Comparison of ENCODE assay signal across 12 cellular contexts in genomic region chr17:78417531-78417909, GRCh38. TPM values are rescaled to one million over a fixed set of nuclear protein-coding genes. Genes with fewer than 3 reads are reported as not detected.
DNase-seq lines count a peak whose midpoint lies in the region; ATAC-seq, FAIRE-seq and TF ChIP-seq lines count a peak whose summit lies in the region.
"Had no signal": no experiment of that assay in that cellular context is flagged by ENCODE, and none has a peak within 500 bp of the region (broad histone marks: within the 10 kb centered on the region; RNA-seq: fewer than 3 reads in every experiment).

No MANE protein-coding gene starts in this region.

- DNase-seq in RWPE2 (ENCODE audit: low spot score) (peak; percentile 57), endothelial cell of umbilical vein (ENCODE audit: low read depth, low spot score) (no peak), erythroblast (lab: John Stamatoyannopoulos, UW) (no peak)
- no peak for DNase-seq in CD8-positive, alpha-beta memory T cell
- DNase-seq: activated naive CD8-positive, alpha-beta T cell treated with anti-CD3 and anti-CD28 coated beads, Interleukin-2, amount 50 U/mL, for 24 hours; COR-L47; occipital lobe; WERI-Rb-1 had no signal

- peaks cover 22% of the 10 kb centered on the region for H3K79me2 ChIP-seq in endothelial cell of umbilical vein (ENCODE audit: control insufficient read depth, insufficient read depth, low read length)
- peaks cover 3% of the 10 kb centered on the region for H3K79me2 ChIP-seq in parathyroid adenoma

- H3K9me3 ChIP-seq in BLaER1 treated with 17β-estradiol and CSF1 and Interleukin-3, amounts not matched to agents 10 nM and 100 nM (replicated peaks in 1 of 11) = no peaks in the 10 kb centered on the region
- no peaks in the 10 kb centered on the region for H3K9me3 ChIP-seq in RWPE2 (ENCODE audit: severe bottlenecking)
- H3K9me3 ChIP-seq in endothelial cell of umbilical vein (replicated peaks; ENCODE audit: control insufficient read depth, insufficient read depth, low read length) = no peaks in the 10 kb centered on the region
- H3K9me3 ChIP-seq in parathyroid adenoma (ENCODE audit: control insufficient read depth, low read length) = no peaks in the 10 kb centered on the region
- no peaks in the 10 kb centered on the region for H3K9me3 ChIP-seq in CD8-positive, alpha-beta memory T cell (ENCODE audit: low read length)

- POLR2A ChIA-PET in endothelial cell of umbilical vein (lab: Charles Lee) = interaction anchor here (1.8 kb wide), 1 partner anchor 58 kb away, joined by 11 read pairs; the partner anchor contains the start of gene SOCS3
- POLR2A ChIA-PET in CD8-positive, alpha-beta memory T cell (lab: Charles Lee) = no interaction called here

- H3K4me3 Mint-ChIP-seq in CD8-positive, alpha-beta memory T cell = peak overlapping the region in 1 of 7 donors; percentile 65
- H3K4me3 Mint-ChIP-seq: activated naive CD8-positive, alpha-beta T cell treated with anti-CD3 and anti-CD28 coated beads, Interleukin-2, amount 50 U/mL, for 24 hours had no signal

- H3K27me3 Mint-ChIP-seq in CD8-positive, alpha-beta memory T cell = no peaks in the 10 kb centered on the region
- H3K27me3 Mint-ChIP-seq: activated naive CD8-positive, alpha-beta T cell treated with anti-CD3 and anti-CD28 coated beads, Interleukin-2, amount 50 U/mL, for 24 hours had no signal

- peaks cover 4 to 77% (median 29%) of the 10 kb centered on the region in 11 experiments; a peak in 16 of 22 replicates for H4K20me1 ChIP-seq in BLaER1 treated with 17β-estradiol and CSF1 and Interleukin-3, amounts not matched to agents 10 nM and 100 nM
- no peaks in the 10 kb centered on the region for H4K20me1 ChIP-seq in endothelial cell of umbilical vein (replicated peaks; ENCODE audit: control insufficient read depth, extremely low read depth, insufficient read depth, low read length)

- peaks cover 45 to 70% (median 51%) of the 10 kb centered on the region in 3 donors for H3K4me1 Mint-ChIP-seq in CD8-positive, alpha-beta memory T cell

- FAIRE-seq in endothelial cell of umbilical vein (lab: Jason Lieb, UNC) = no peak

- peaks cover 56 to 100% (median 76%) of the 10 kb centered on the region in 10 experiments for H3K4me1 ChIP-seq in BLaER1 treated with 17β-estradiol and CSF1 and Interleukin-3, amounts not matched to agents 10 nM and 100 nM
- H3K4me1 ChIP-seq in RWPE2 (ENCODE audit: insufficient read depth, poor library complexity, severe bottlenecking) = no peaks in the 10 kb centered on the region
- peaks cover 38% of the 10 kb centered on the region for H3K4me1 ChIP-seq in endothelial cell of umbilical vein (ENCODE audit: control insufficient read depth, extremely low read depth, insufficient read depth, low read length)
- no peaks in the 10 kb centered on the region for H3K4me1 ChIP-seq in parathyroid adenoma
- peaks cover 53% of the 10 kb centered on the region for H3K4me1 ChIP-seq in CD8-positive, alpha-beta memory T cell (ENCODE audit: insufficient read depth, low read length)

- no peaks in the 10 kb centered on the region for H3K9me1 ChIP-seq in endothelial cell of umbilical vein (replicated peaks; ENCODE audit: control insufficient read depth, extremely low read depth, insufficient read depth, low read length)

- intact Hi-C loops in endothelial cell of umbilical vein (cut with micrococcal nuclease) = no loop called here

- no peak overlapping the region for H2AFZ ChIP-seq in endothelial cell of umbilical vein (ENCODE audit: low read depth, low read length)
- no peak overlapping the region for H2AFZ ChIP-seq in parathyroid adenoma

- no TSS peak for BruUV-seq in endothelial cell of umbilical vein (replicated peaks; lab: Mats Ljungman, UMichigan)

- no peaks in the 10 kb centered on the region for H3K9me3 Mint-ChIP-seq in CD8-positive, alpha-beta memory T cell
- H3K9me3 Mint-ChIP-seq: activated naive CD8-positive, alpha-beta T cell treated with anti-CD3 and anti-CD28 coated beads, Interleukin-2, amount 50 U/mL, for 24 hours had no signal

- H3K27me3 ChIP-seq in BLaER1 treated with 17β-estradiol and CSF1 and Interleukin-3, amounts not matched to agents 10 nM and 100 nM = no peaks in the 10 kb centered on the region
- H3K27me3 ChIP-seq in RWPE2 (ENCODE audit: insufficient read depth, poor library complexity, severe bottlenecking) (no peaks in the 10 kb centered on the region), endothelial cell of umbilical vein (ENCODE audit: control insufficient read depth in 2 of 2, insufficient read depth in 2 of 2, low read length in 2 of 2) (no peaks in the 10 kb centered on the region), parathyroid adenoma (ENCODE audit: control insufficient read depth, insufficient read depth, low read length) (no peaks in the 10 kb centered on the region)
- no peaks in the 10 kb centered on the region for H3K27me3 ChIP-seq in CD8-positive, alpha-beta memory T cell (ENCODE audit: insufficient read depth, low read length, poor library complexity, severe bottlenecking)

- no peak for ATAC-seq in RWPE2 (ENCODE audit: low read depth)
- no peak for ATAC-seq in HG03469 (IDR thresholded peaks at IDR 0.05; ENCODE audit: unreplicated experiment)
- no peak for ATAC-seq in GM21360 (IDR thresholded peaks at IDR 0.05; ENCODE audit: unreplicated experiment)
- ATAC-seq: activated naive CD8-positive, alpha-beta T cell treated with anti-CD3 and anti-CD28 coated beads, Interleukin-2, amount 50 U/mL, for 24 hours had no signal

- H3K4me3 ChIP-seq in BLaER1 treated with 17β-estradiol and CSF1 and Interleukin-3, amounts not matched to agents 10 nM and 100 nM = peak overlapping the region in 2 of 10 experiments; percentile 31 to 55; a peak in 3 of 20 replicates
- no peak overlapping the region for H3K4me3 ChIP-seq in RWPE2 (ENCODE audit: severe bottlenecking)
- H3K4me3 ChIP-seq in endothelial cell of umbilical vein (replicated peaks in 1 of 3; ENCODE audit: insufficient read depth in 1 of 3, low read depth in 1 of 3, low read length in 3 of 3) = no peak overlapping the region
- no peak overlapping the region for H3K4me3 ChIP-seq in parathyroid adenoma (ENCODE audit: low read depth, low read length)
- no peak overlapping the region for H3K4me3 ChIP-seq in CD8-positive, alpha-beta memory T cell (ENCODE audit: low read length)

- dilution Hi-C loops in endothelial cell of umbilical vein (cut with MboI; ENCODE audit: extremely low pct_ligation_motif_present, low sequenced_read_pairs) = no loop called here

- TF ChIP-seq POLR2A in endothelial cell of umbilical vein (IDR thresholded peaks at IDR 0.05; ENCODE audit: low read depth, low read length) (no peak), erythroblast (IDR thresholded peaks at IDR 0.05; ENCODE audit: low read length) (no peak)

- H3K4me2 ChIP-seq in BLaER1 treated with 17β-estradiol and CSF1 and Interleukin-3, amounts not matched to agents 10 nM and 100 nM = peak overlapping the region in 9 of 11 experiments; percentile 74 to 97 (median 90); a peak in 18 of 22 replicates
- H3K4me2 ChIP-seq in endothelial cell of umbilical vein (ENCODE audit: insufficient read depth, low read length) = no peak overlapping the region
- H3K4me2 ChIP-seq in parathyroid adenoma (ENCODE audit: low read length) = no peak overlapping the region

- peak overlapping the region in 3 of 8 donors; percentile 75 to 98 (median 84) for H3K27ac Mint-ChIP-seq in CD8-positive, alpha-beta memory T cell

- peak overlapping the region; percentile 59 to 99 (median 89); a peak in 21 of 22 replicates for H3K27ac ChIP-seq in BLaER1 treated with 17β-estradiol and CSF1 and Interleukin-3, amounts not matched to agents 10 nM and 100 nM
- H3K27ac ChIP-seq in RWPE2 (ENCODE audit: poor library complexity, severe bottlenecking) (no peak overlapping the region), endothelial cell of umbilical vein (ENCODE audit: insufficient read depth, low read depth, low read length) (peak overlapping the region; percentile 74), parathyroid adenoma (peak overlapping the region; percentile 75)
- H3K27ac ChIP-seq in CD8-positive, alpha-beta memory T cell (ENCODE audit: low read depth, low read length) = no peak overlapping the region
- H3K27ac ChIP-seq: WERI-Rb-1 had no signal

- H3K36me3 Mint-ChIP-seq in CD8-positive, alpha-beta memory T cell = peaks cover 4 to 72% (median 10%) of the 10 kb centered on the region in 3 donors

- no peak for TF ChIP-seq CTCF in RWPE2 (IDR thresholded peaks at IDR 0.05; ENCODE audit: poor library complexity, severe bottlenecking)
- TF ChIP-seq CTCF in endothelial cell of umbilical vein (IDR thresholded peaks at IDR 0.05; ENCODE audit: extremely low read depth in 1 of 2, insufficient read depth in 1 of 2, low read depth in 1 of 2, low read length in 2 of 2) = no peak
- no peak for TF ChIP-seq CTCF in parathyroid adenoma (IDR thresholded peaks at IDR 0.05)

- H3K36me3 ChIP-seq in BLaER1 treated with 17β-estradiol and CSF1 and Interleukin-3, amounts not matched to agents 10 nM and 100 nM = peaks cover 50 to 98% (median 85%) of the 10 kb centered on the region in 11 experiments
- H3K36me3 ChIP-seq in RWPE2 (ENCODE audit: low read depth) (peaks cover 79% of the 10 kb centered on the region), endothelial cell of umbilical vein (ENCODE audit: control insufficient read depth in 2 of 2, extremely low read depth in 1 of 2, insufficient read depth in 2 of 2, low read length in 2 of 2) (peaks cover 11 to 23% of the 10 kb centered on the region in 2 experiments), parathyroid adenoma (ENCODE audit: control insufficient read depth, insufficient read depth, low read length) (no peaks in the 10 kb centered on the region)
- H3K36me3 ChIP-seq in CD8-positive, alpha-beta memory T cell (ENCODE audit: insufficient read depth, low read length) = peaks cover 22% of the 10 kb centered on the region

- H3K9ac ChIP-seq in BLaER1 treated with 17β-estradiol and CSF1 and Interleukin-3, amounts not matched to agents 10 nM and 100 nM = peak overlapping the region in 10 of 11 experiments; percentile 24 to 91 (median 72); a peak in 16 of 22 replicates
- H3K9ac ChIP-seq in endothelial cell of umbilical vein (replicated peaks; ENCODE audit: extremely low read depth, insufficient read depth, low read length) = no peak overlapping the region
- no peak overlapping the region for H3K9ac ChIP-seq in parathyroid adenoma

- CTCF ChIA-PET in endothelial cell of umbilical vein (lab: Charles Lee) = interaction anchor here (0.9 to 5.2 kb wide), 16 partner anchors 12 to 167 kb away, joined by 3 to 65 read pairs (median 4); partner anchors contain the start of genes PGS1 and SOCS3
- CTCF ChIA-PET in CD8-positive, alpha-beta memory T cell (lab: Charles Lee) = interaction anchor here (2.0 kb wide), 1 partner anchor 166 kb away, joined by 6 read pairs; no protein-coding TSS in a partner anchor

RNA-seq across cellular contexts. Expression of gene PGS1, which starts 39.1 kb away (rescaled TPM):
- total RNA-seq in endothelial cell of umbilical vein = 55.6 and 66.0 TPM in 2 replicates
- polyA plus RNA-seq in endothelial cell of umbilical vein = 48.4 and 50.8 TPM in 2 replicates
- polyA plus RNA-seq in endothelial cell of umbilical vein (2011; cell fraction: cytosol; rRNA removed) = 28.4 and 36.1 TPM in 2 replicates
- 195 and 203 TPM in 2 replicates for polyA plus RNA-seq in endothelial cell of umbilical vein (2011; cell fraction: nucleus; rRNA removed)
- polyA plus RNA-seq in endothelial cell of umbilical vein (2012) = 30.2 and 34.0 TPM in 2 replicates
- polyA minus RNA-seq in endothelial cell of umbilical vein = 62.5 and 77.9 TPM in 2 replicates
- 31.2 TPM for polyA minus RNA-seq in endothelial cell of umbilical vein (2011; cell fraction: cytosol; rRNA and poly(A)+ RNA removed)
- 72.4 and 73.4 TPM in 2 replicates for polyA minus RNA-seq in endothelial cell of umbilical vein (2011; cell fraction: nucleus; rRNA and poly(A)+ RNA removed)
- 10 to 100 TPM; 48.2 to 51.5 TPM for total RNA-seq in CD8-positive, alpha-beta memory T cell
- 31.5 TPM for polyA plus RNA-seq in CD8-positive, alpha-beta memory T cell

RNA-seq across cellular contexts. Expression of gene SOCS3, which starts 57.6 kb away (rescaled TPM):
- total RNA-seq in endothelial cell of umbilical vein = 13.6 and 14.3 TPM in 2 replicates
- polyA plus RNA-seq in endothelial cell of umbilical vein = 6.2 and 6.6 TPM in 2 replicates
- 5.3 and 7.9 TPM in 2 replicates for polyA plus RNA-seq in endothelial cell of umbilical vein (2011; cell fraction: cytosol; rRNA removed)
- polyA plus RNA-seq in endothelial cell of umbilical vein (2011; cell fraction: nucleus; rRNA removed) = 15.2 and 19.0 TPM in 2 replicates
- polyA plus RNA-seq in endothelial cell of umbilical vein (2012) = 12.2 and 14.3 TPM in 2 replicates
- 7.8 and 10.9 TPM in 2 replicates for polyA minus RNA-seq in endothelial cell of umbilical vein
- polyA minus RNA-seq in endothelial cell of umbilical vein (2011; cell fraction: cytosol; rRNA and poly(A)+ RNA removed) = 31.0 TPM
- polyA minus RNA-seq in endothelial cell of umbilical vein (2011; cell fraction: nucleus; rRNA and poly(A)+ RNA removed) = 7.3 and 17.4 TPM in 2 replicates
- 10 to 100 TPM; 26.9 to 27.4 TPM for total RNA-seq in CD8-positive, alpha-beta memory T cell
- 38.9 TPM for polyA plus RNA-seq in CD8-positive, alpha-beta memory T cell

Comparison
In these comparisons a context has a peak if more than half of its experiments do, and no peak if none do; other contexts are left out.
1. H3K27ac ChIP-seq: peak in BLaER1 treated with 17β-estradiol and CSF1 and Interleukin-3, amounts not matched to agents 10 nM and 100 nM (11 of 11), endothelial cell of umbilical vein (single experiment) and parathyroid adenoma (single experiment); none in RWPE2 (single experiment) and CD8-positive, alpha-beta memory T cell (single experiment).
2. H3K4me2 ChIP-seq: peak in BLaER1 treated with 17β-estradiol and CSF1 and Interleukin-3, amounts not matched to agents 10 nM and 100 nM (9 of 11); none in endothelial cell of umbilical vein (single experiment) and parathyroid adenoma (single experiment).
3. H3K9ac ChIP-seq: peak in BLaER1 treated with 17β-estradiol and CSF1 and Interleukin-3, amounts not matched to agents 10 nM and 100 nM (10 of 11); none in endothelial cell of umbilical vein (single experiment) and parathyroid adenoma (single experiment).